20 cellular contexts compared by ENCODE assay signal in the genomic region with DNA sequence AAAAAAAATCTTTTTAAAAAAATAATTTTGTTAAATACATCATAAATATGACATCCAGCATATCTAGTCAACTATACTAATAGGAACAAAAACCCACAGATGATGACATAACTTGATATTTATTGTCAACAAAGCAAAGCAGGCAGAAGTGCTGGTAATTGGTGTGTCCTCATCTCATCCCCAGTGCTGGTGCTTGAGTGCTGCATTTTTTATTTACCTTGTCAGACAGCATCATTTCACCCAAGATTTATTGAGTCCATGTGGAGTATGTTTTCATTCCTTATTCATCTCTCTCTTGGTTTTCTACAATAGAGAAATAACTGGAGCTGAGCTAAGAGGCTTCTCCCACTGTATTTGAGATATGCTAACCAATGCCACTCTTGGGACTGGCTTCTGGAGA.
A peak's percentile ranks its signal among the peaks of the same experiment; 100 is the strongest.
DNase-seq lines count a peak whose midpoint lies in the region; ATAC-seq, FAIRE-seq and TF ChIP-seq lines count a peak whose summit lies in the region.
"Had no signal": no experiment of that assay in that cellular context is flagged by ENCODE, and none has a peak within 500 bp of the region (broad histone marks: within the 10 kb centered on the region; RNA-seq: fewer than 3 reads in every experiment).

No MANE protein-coding gene starts in this region.

- POLR2A ChIA-PET in HepG2 (lab: Yijun Ruan, JAX): no interaction called here

- intact Hi-C loops in HepG2 (cut with micrococcal nuclease; ENCODE audit: unreplicated experiment): no loop called here

- H3K9me3 ChIP-seq in HepG2 (ENCODE audit: low read length): no peaks in the 10 kb centered on the region
- H3K9me3 ChIP-seq in MM.1S (replicated peaks; ENCODE audit: insufficient read depth, low read length): no peaks in the 10 kb centered on the region
- H3K9me3 ChIP-seq: gastroesophageal sphincter, thyroid gland had no signal

- no peaks in the 10 kb centered on the region for H3F3A ChIP-seq in MM.1S (ENCODE audit: insufficient read depth, low read length)

- no peak for TF ChIP-seq RAD21 in HepG2 (CRISPR knock-in tag; IDR thresholded peaks at IDR 0.05)

- H3K9me2 ChIP-seq in MM.1S (replicated peaks; ENCODE audit: insufficient read depth, low read length): no peaks in the 10 kb centered on the region

- no peak overlapping the region for H3K4me3 ChIP-seq in HepG2 (replicated peaks in 1 of 3; ENCODE audit: insufficient read depth in 1 of 3, low read depth in 2 of 3, low read length in 3 of 3)
- no peak overlapping the region for H3K4me3 ChIP-seq in MM.1S (ENCODE audit: low read length)
- H3K4me3 ChIP-seq: gastroesophageal sphincter, thyroid gland had no signal

- no peaks in the 10 kb centered on the region for H4K20me1 ChIP-seq in HepG2 (ENCODE audit: insufficient read depth, low read length)
- no peaks in the 10 kb centered on the region for H4K20me1 ChIP-seq in MM.1S (ENCODE audit: insufficient read depth, low read length)

- no peak overlapping the region for H3K4me2 ChIP-seq in HepG2 (ENCODE audit: low read depth, low read length)
- no peak overlapping the region for H3K4me2 ChIP-seq in MM.1S (ENCODE audit: low read depth, low read length)

- TF ChIP-seq POLR2A in HepG2 (IDR thresholded peaks at IDR 0.05; ENCODE audit: insufficient read depth in 1 of 2, low read depth in 2 of 2, low read length in 2 of 2): no peak

- CTCF ChIA-PET in HepG2 (lab: Yijun Ruan, JAX; ENCODE audit: low intra/inter-chr PET ratio, low total read pairs): no interaction called here

- no peak overlapping the region for H3K27ac ChIP-seq in HepG2 (ENCODE audit: extremely low read length, insufficient read depth, low read length)
- no peak overlapping the region for H3K27ac ChIP-seq in MM.1S (ENCODE audit: low read length)
- H3K27ac ChIP-seq: gastroesophageal sphincter, thyroid gland had no signal

- H3K27me3 ChIP-seq in HepG2 (ENCODE audit: control insufficient read depth in 1 of 2, insufficient read depth in 2 of 2, low read length in 2 of 2) (no peaks in the 10 kb centered on the region; a peak in 1 of 5 replicates), MM.1S (replicated peaks; ENCODE audit: insufficient read depth, low read length) (no peaks in the 10 kb centered on the region)
- H3K27me3 ChIP-seq: gastroesophageal sphincter, thyroid gland had no signal

- ATAC-seq in HepG2: no peak
- no peak for ATAC-seq in HG02798 (IDR thresholded peaks at IDR 0.05; ENCODE audit: poor library complexity, unreplicated experiment)
- ATAC-seq: activated CD4-positive, alpha-beta T cell treated with anti-CD3 and anti-CD28 coated beads for 36 hours; activated CD8-positive, alpha-beta memory T cell treated with anti-CD3 and anti-CD28 coated beads, Interleukin-2, amount 10 ng/mL, durations not matched to agents 7 days and 5 days; gastroesophageal sphincter; T-cell had no signal

- H3K4me1 ChIP-seq in HepG2 (ENCODE audit: insufficient read depth, low read length) (no peaks in the 10 kb centered on the region), MM.1S (ENCODE audit: low read length) (no peaks in the 10 kb centered on the region)
- H3K4me1 ChIP-seq: gastroesophageal sphincter, thyroid gland had no signal

- no TSS peak for BruUV-seq in HepG2 (replicated peaks; lab: Mats Ljungman, UMichigan)

- in situ Hi-C loops in HepG2 (cut with HindIII; ENCODE audit: extremely low pct_ligation_motif_present, low pct_unique_long_range_greater_than_20kb): no loop called here

- H3K36me3 ChIP-seq in HepG2 (replicated peaks in 1 of 2; ENCODE audit: control insufficient read depth in 1 of 2, insufficient read depth in 2 of 2, low read length in 2 of 2): no peaks in the 10 kb centered on the region
- H3K36me3 ChIP-seq in MM.1S (replicated peaks; ENCODE audit: insufficient read depth, low read length): no peaks in the 10 kb centered on the region
- H3K36me3 ChIP-seq: gastroesophageal sphincter, thyroid gland had no signal

- H2AFZ ChIP-seq in HepG2 (ENCODE audit: low read length): no peak overlapping the region
- H2AFZ ChIP-seq in MM.1S (ENCODE audit: low read length): no peak overlapping the region

- no peak for TF ChIP-seq CTCF in HepG2 (CRISPR knock-in tag; IDR thresholded peaks at IDR 0.05)
- no peak for TF ChIP-seq CTCF in MM.1S (IDR thresholded peaks at IDR 0.05; ENCODE audit: low read length)

- FAIRE-seq in HepG2 (lab: Jason Lieb, UNC): no peak
- FAIRE-seq: kidney, small intestine had no signal

- no peaks in the 10 kb centered on the region for H3K79me2 ChIP-seq in HepG2 (ENCODE audit: insufficient read depth, low read length)
- H3K79me2 ChIP-seq in MM.1S (ENCODE audit: low read length): no peaks in the 10 kb centered on the region

- DNase-seq in DMS153 (lab: John Stamatoyannopoulos, UW) (peak; percentile 90), NCI-H1105 (lab: John Stamatoyannopoulos, UW) (peak; percentile 40), NCI-H2107 treated with DMSO at 0.1 percent for 48 hours (lab: John Stamatoyannopoulos, UW; ENCODE audit: unreplicated experiment) (peak; percentile 97), SHP77 (lab: John Stamatoyannopoulos, UW) (peak; percentile 80 to 87), HepG2 (ENCODE audit: low spot score) (no peak), COLO829 (ENCODE audit: low spot score) (no peak), MM.1S (no peak)
- DNase-seq: activated CD4-positive, alpha-beta T cell treated with anti-CD3 and anti-CD28 coated beads for 36 hours; activated CD8-positive, alpha-beta memory T cell treated with anti-CD3 and anti-CD28 coated beads, Interleukin-2, amount 10 ng/mL, durations not matched to agents 7 days and 5 days; activated naive CD8-positive, alpha-beta T cell treated with anti-CD3 and anti-CD28 coated beads for 36 hours; CD4-positive, CD25-positive, alpha-beta regulatory T cell; IMR-90; kidney; NCI-H524; small intestine; stimulated activated naive CD4-positive, alpha-beta T cell; T-cell; thyroid gland had no signal

- TF ChIP-seq EP300 in HepG2 (IDR thresholded peaks at IDR 0.05; ENCODE audit: low read depth in 2 of 2, low read length in 2 of 2) (no peak), HepG2 (CRISPR knock-in tag; IDR thresholded peaks at IDR 0.05; ENCODE audit: borderline replicate concordance) (no peak)

- no peak overlapping the region for H3K9ac ChIP-seq in HepG2 (ENCODE audit: insufficient read depth, low read depth, low read length)
- no peak overlapping the region for H3K9ac ChIP-seq in MM.1S (ENCODE audit: low read length)

TF ChIP-seq in HepG2, 621 proteins besides CTCF, POLR2A, EP300 and RAD21:
- TF ChIP-seq DPF2 (CRISPR knock-in tag; IDR thresholded peaks at IDR 0.05; ENCODE audit: borderline replicate concordance, low read depth) (no peak), PHF21A (CRISPR knock-in tag; IDR thresholded peaks at IDR 0.05) (no peak), ZGPAT (CRISPR knock-in tag; IDR thresholded peaks at IDR 0.05) (no peak), AKAP8 (CRISPR knock-in tag; IDR thresholded peaks at IDR 0.05) (no peak), ZNF329 (CRISPR knock-in tag; IDR thresholded peaks at IDR 0.05; ENCODE audit: low read depth) (no peak), KDM1A (CRISPR knock-in tag; IDR thresholded peaks at IDR 0.05) (no peak), HMGXB4 (CRISPR knock-in tag; IDR thresholded peaks at IDR 0.05; ENCODE audit: borderline replicate concordance in 1 of 2, low read depth in 1 of 2) (no peak), NPAS2 (CRISPR knock-in tag; IDR thresholded peaks at IDR 0.05; ENCODE audit: borderline replicate concordance) (no peak), SATB2 (CRISPR knock-in tag; IDR thresholded peaks at IDR 0.05) (no peak)
TF ChIP-seq in HepG2: peak in this region for 0.

Comparison
In these comparisons a context has a peak if more than half of its experiments do, and no peak if none do; other contexts are left out.
1. DNase-seq: peak in DMS153 (single experiment), NCI-H1105 (single experiment), NCI-H2107 treated with DMSO at 0.1 percent for 48 hours (single experiment) and SHP77 (2 of 2); none in HepG2 (single experiment), COLO829 (single experiment) and MM.1S (single experiment).